Comparison of ENCODE assay signal across 12 cellular contexts in the genomic region with DNA sequence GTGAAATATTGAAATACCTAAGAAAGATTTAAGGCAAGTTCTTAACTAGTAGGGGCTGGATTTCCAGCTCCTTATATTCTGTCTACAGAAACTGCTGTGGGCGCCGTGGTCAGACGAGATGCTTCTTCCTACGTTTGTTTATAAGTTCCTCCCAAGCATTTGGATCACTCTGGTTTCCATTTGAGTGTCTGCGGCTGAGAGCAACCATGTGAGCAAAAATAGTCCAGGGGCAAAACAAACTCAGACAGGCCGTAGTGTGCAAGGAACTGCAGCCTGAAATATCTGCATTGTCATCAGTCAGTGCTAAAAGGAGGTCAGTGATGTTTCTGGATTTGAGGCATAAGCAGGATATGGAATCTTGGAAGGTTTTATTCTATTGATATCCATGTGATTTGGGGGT.
DNase-seq lines count a peak whose midpoint lies in the region; ATAC-seq and TF ChIP-seq lines count a peak whose summit lies in the region.
"Had no signal": no experiment of that assay in that cellular context is flagged by ENCODE, and none has a peak within 500 bp of the region (broad histone marks: within the 10 kb centered on the region; RNA-seq: fewer than 3 reads in every experiment).

No MANE protein-coding gene starts in this region.

- no peak overlapping the region for H3K4me3 ChIP-seq in osteoblast (ENCODE audit: insufficient read depth, low read length)
- H3K4me3 ChIP-seq: BLaER1 treated with 17β-estradiol and CSF1 and Interleukin-3, amounts not matched to agents 10 nM and 100 nM had no signal

- no peaks in the 10 kb centered on the region for H3K4me1 Mint-ChIP-seq in activated CD8-positive, alpha-beta T cell treated with anti-CD3 and anti-CD28 coated beads, Interleukin-2, amount 10 ng/mL, durations not matched to agents 7 days and 5 days (ENCODE audit: low read depth)

- peak overlapping the region; percentile 20 for H3K4me2 ChIP-seq in osteoblast (ENCODE audit: insufficient read depth, low read length)

- TF ChIP-seq CTCF in osteoblast (IDR thresholded peaks at IDR 0.05; ENCODE audit: extremely low read depth, low read depth, low read length) (no peak), RWPE1 (conservative IDR thresholded peaks at IDR 0.05; ENCODE audit: low read depth) (no peak)

- CTCF ChIA-PET in RWPE1 (lab: Yijun Ruan, JAX), result no interaction called here
- CTCF ChIA-PET in activated CD8-positive, alpha-beta T cell treated with anti-CD3 and anti-CD28 coated beads, Interleukin-2, amount 10 ng/mL, durations not matched to agents 7 days and 5 days (lab: Charles Lee), result interaction anchor here (0.6 kb wide), 1 partner anchor 152 kb away, joined by 3 read pairs; no protein-coding TSS in a partner anchor

- peak overlapping the region; percentile 71 for H2AFZ ChIP-seq in osteoblast (ENCODE audit: low read length)

- no peak for ATAC-seq in HG03354 (IDR thresholded peaks at IDR 0.05; ENCODE audit: poor library complexity, severe bottlenecking, unreplicated experiment)
- ATAC-seq in activated CD8-positive, alpha-beta T cell treated with anti-CD3 and anti-CD28 coated beads, Interleukin-2, amount 10 ng/mL, durations not matched to agents 7 days and 5 days, result no peak

- H3K79me2 ChIP-seq in osteoblast (ENCODE audit: insufficient read depth, low read length), result no peaks in the 10 kb centered on the region

- H3K9me3 ChIP-seq in osteoblast (ENCODE audit: low read depth, low read length), result no peaks in the 10 kb centered on the region
- H3K9me3 ChIP-seq: BLaER1 treated with 17β-estradiol and CSF1 and Interleukin-3, amounts not matched to agents 10 nM and 100 nM had no signal

- H3K27me3 Mint-ChIP-seq in activated CD8-positive, alpha-beta T cell treated with anti-CD3 and anti-CD28 coated beads, Interleukin-2, amount 10 ng/mL, durations not matched to agents 7 days and 5 days (ENCODE audit: low read depth), result no peaks in the 10 kb centered on the region

- DNase-seq in Ammon's horn (ENCODE audit: low spot score), result peak; percentile 76
- peak; percentile 68 for DNase-seq in amniotic epithelial cell (ENCODE audit: low read depth)
- DNase-seq in glomerular visceral epithelial cell (ENCODE audit: extremely low spot score), result peak; percentile 50
- DNase-seq in osteoblast (ENCODE audit: insufficient read length, low spot score, missing footprints), result peak; percentile 26
- no peak for DNase-seq in RWPE1 (ENCODE audit: low spot score)
- no peak for DNase-seq in activated T-cell treated with anti-CD3 and anti-CD28 coated beads, Interleukin-2, amount 50 U/mL, for 1 hour
- no peak for DNase-seq in activated CD8-positive, alpha-beta T cell treated with anti-CD3 and anti-CD28 coated beads, Interleukin-2, amount 10 ng/mL, durations not matched to agents 7 days and 5 days
- DNase-seq: activated CD8-positive, alpha-beta memory T cell treated with anti-CD3 and anti-CD28 coated beads, Interleukin-2, amount 50 U/mL, for 4 hours; effector CD8-positive, alpha-beta T cell; NCI-H2227 treated with DMSO at 0.1 percent for 48 hours had no signal

- POLR2A ChIA-PET in RWPE1 (lab: Yijun Ruan, JAX; ENCODE audit: low non-redundant PET), result no interaction called here
- POLR2A ChIA-PET in activated CD8-positive, alpha-beta T cell treated with anti-CD3 and anti-CD28 coated beads, Interleukin-2, amount 10 ng/mL, durations not matched to agents 7 days and 5 days (lab: Charles Lee), result no interaction called here

- H4K20me1 ChIP-seq in osteoblast (ENCODE audit: insufficient read depth, low read length), result no peaks in the 10 kb centered on the region
- H4K20me1 ChIP-seq: BLaER1 treated with 17β-estradiol and CSF1 and Interleukin-3, amounts not matched to agents 10 nM and 100 nM had no signal

- no peaks in the 10 kb centered on the region for H3K9me3 Mint-ChIP-seq in activated CD8-positive, alpha-beta T cell treated with anti-CD3 and anti-CD28 coated beads, Interleukin-2, amount 10 ng/mL, durations not matched to agents 7 days and 5 days (ENCODE audit: insufficient read depth)

- H3K27ac Mint-ChIP-seq in activated CD8-positive, alpha-beta T cell treated with anti-CD3 and anti-CD28 coated beads, Interleukin-2, amount 10 ng/mL, durations not matched to agents 7 days and 5 days, result no peak overlapping the region

- peaks cover 7% of the 10 kb centered on the region for H3K4me1 ChIP-seq in osteoblast (ENCODE audit: insufficient read depth, low read length)

- H3K27ac ChIP-seq in osteoblast (ENCODE audit: low read depth, low read length), result no peak overlapping the region
- no peak overlapping the region for H3K27ac ChIP-seq in RWPE1
- H3K27ac ChIP-seq: BLaER1 treated with 17β-estradiol and CSF1 and Interleukin-3, amounts not matched to agents 10 nM and 100 nM had no signal

- no peaks in the 10 kb centered on the region for H3K36me3 Mint-ChIP-seq in activated CD8-positive, alpha-beta T cell treated with anti-CD3 and anti-CD28 coated beads, Interleukin-2, amount 10 ng/mL, durations not matched to agents 7 days and 5 days (ENCODE audit: low read depth)

- no peaks in the 10 kb centered on the region for H3K36me3 ChIP-seq in osteoblast (ENCODE audit: insufficient read depth, low read length)
- H3K36me3 ChIP-seq: BLaER1 treated with 17β-estradiol and CSF1 and Interleukin-3, amounts not matched to agents 10 nM and 100 nM had no signal

- no peak overlapping the region for H3K4me3 Mint-ChIP-seq in activated CD8-positive, alpha-beta T cell treated with anti-CD3 and anti-CD28 coated beads, Interleukin-2, amount 10 ng/mL, durations not matched to agents 7 days and 5 days

- H3K27me3 ChIP-seq in osteoblast (ENCODE audit: insufficient read depth, low read length), result no peaks in the 10 kb centered on the region
- H3K27me3 ChIP-seq: BLaER1 treated with 17β-estradiol and CSF1 and Interleukin-3, amounts not matched to agents 10 nM and 100 nM had no signal

Comparison
In these comparisons a context has a peak if more than half of its experiments do, and no peak if none do; other contexts are left out.
1. DNase-seq: peak in Ammon's horn (single experiment), amniotic epithelial cell (single experiment), glomerular visceral epithelial cell (single experiment) and osteoblast (single experiment); none in RWPE1 (single experiment), activated T-cell treated with anti-CD3 and anti-CD28 coated beads, Interleukin-2, amount 50 U/mL, for 1 hour (single experiment) and activated CD8-positive, alpha-beta T cell treated with anti-CD3 and anti-CD28 coated beads, Interleukin-2, amount 10 ng/mL, durations not matched to agents 7 days and 5 days (single experiment).